8 cellular contexts compared by ENCODE assay signal in the genomic region with DNA sequence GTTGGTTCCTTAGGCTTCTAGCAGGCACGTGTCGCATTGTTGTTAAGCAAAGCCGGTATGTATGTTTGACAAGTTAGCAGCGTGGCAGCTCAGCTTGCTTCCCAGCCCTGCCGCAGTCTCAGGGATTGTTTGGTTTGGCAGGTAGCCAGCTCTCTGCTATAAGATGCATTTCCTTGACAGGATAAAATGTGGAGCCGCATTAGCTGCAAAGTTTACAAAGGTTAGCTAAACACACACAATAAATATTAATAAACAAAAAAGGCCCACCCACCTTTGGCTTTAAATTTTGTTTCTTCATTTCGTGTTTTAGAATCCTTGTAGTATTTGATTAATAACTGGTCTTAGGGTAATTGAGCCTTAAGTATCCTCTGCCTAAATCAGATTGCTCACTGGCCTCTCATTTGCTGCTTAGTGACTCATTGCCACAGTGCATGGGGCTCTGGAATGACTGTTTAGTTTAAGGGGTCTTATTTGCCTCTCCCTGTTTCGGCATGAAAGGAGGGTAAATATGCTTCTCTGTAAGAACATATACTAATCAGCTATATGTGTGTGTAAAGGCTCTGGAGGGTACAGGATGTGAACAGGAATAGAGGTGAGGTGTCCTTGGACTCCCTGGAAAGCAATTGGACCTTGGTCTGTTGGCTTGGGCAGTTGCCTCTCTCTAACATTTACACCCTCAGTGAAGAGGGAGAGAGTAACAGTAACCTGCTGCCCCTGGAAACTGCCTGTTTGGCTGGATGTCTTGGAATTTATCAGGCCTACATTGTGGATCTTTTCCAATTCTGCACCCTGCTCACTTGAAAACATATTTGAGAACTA.
DNase-seq lines count a peak whose midpoint lies in the region; ATAC-seq, FAIRE-seq and TF ChIP-seq lines count a peak whose summit lies in the region.

No MANE protein-coding gene starts in this region.

- H3K4me1 Mint-ChIP-seq in HFFc6 (ENCODE audit: low read depth): peaks cover 85% of the 10 kb centered on the region

- peak; percentile 89 for FAIRE-seq in endothelial cell of umbilical vein (lab: Jason Lieb, UNC)

- peak overlapping the region; percentile 69 for H3K27ac Mint-ChIP-seq in HFFc6

- H3K4me3 Mint-ChIP-seq in HFFc6: peak overlapping the region; percentile 64

- H3K79me2 ChIP-seq in endothelial cell of umbilical vein (ENCODE audit: control insufficient read depth, insufficient read depth, low read length): no peaks in the 10 kb centered on the region

- TF ChIP-seq CTCF in HFFc6 (IDR thresholded peaks at IDR 0.05) (no peak), endothelial cell of umbilical vein (IDR thresholded peaks at IDR 0.05; ENCODE audit: extremely low read depth in 1 of 2, insufficient read depth in 1 of 2, low read depth in 1 of 2, low read length in 2 of 2) (no peak)

- H3K9ac ChIP-seq in endothelial cell of umbilical vein (replicated peaks; ENCODE audit: extremely low read depth, insufficient read depth, low read length): no peak overlapping the region

- no peaks in the 10 kb centered on the region for H3K36me3 ChIP-seq in endothelial cell of umbilical vein (ENCODE audit: control insufficient read depth in 2 of 2, extremely low read depth in 1 of 2, insufficient read depth in 2 of 2, low read length in 2 of 2)
- H3K36me3 ChIP-seq in H7 (replicated peaks; ENCODE audit: control insufficient read depth, insufficient read depth, low read length): no peaks in the 10 kb centered on the region

- peak overlapping the region; percentile 46 for H3K27ac ChIP-seq in endothelial cell of umbilical vein (ENCODE audit: insufficient read depth, low read depth, low read length)

- ATAC-seq in HG03469 (IDR thresholded peaks at IDR 0.05; ENCODE audit: unreplicated experiment): no peak

- H3K4me1 ChIP-seq in endothelial cell of umbilical vein (ENCODE audit: control insufficient read depth, extremely low read depth, insufficient read depth, low read length): peaks cover 42% of the 10 kb centered on the region

- intact Hi-C loops in endothelial cell of umbilical vein (cut with micrococcal nuclease): loop anchor here (1.0 to 10.0 kb wide), 4 partner anchors 51 to 843 kb away; a partner anchor contains a TSS

- dilution Hi-C loops in endothelial cell of umbilical vein (cut with MboI; ENCODE audit: extremely low pct_ligation_motif_present, low sequenced_read_pairs): no loop called here

- peak; percentile 50 for DNase-seq in HFFc6
- DNase-seq in NCI-H69 (lab: John Stamatoyannopoulos, UW): peak; percentile 97
- DNase-seq in endothelial cell of umbilical vein (ENCODE audit: low read depth, low spot score): peak; percentile 96
- DNase-seq in retina: peak; percentile 42
- no peak for DNase-seq in H7
- no peak for DNase-seq in activated gamma-delta T cell treated with Interleukin-2 at 50 U/mL for 16 hours
- DNase-seq in stimulated activated naive CD4-positive, alpha-beta T cell (lab: John Stamatoyannopoulos, UW): no peak

- no peaks in the 10 kb centered on the region for H3K9me1 ChIP-seq in endothelial cell of umbilical vein (replicated peaks; ENCODE audit: control insufficient read depth, extremely low read depth, insufficient read depth, low read length)

- H4K20me1 ChIP-seq in endothelial cell of umbilical vein (replicated peaks; ENCODE audit: control insufficient read depth, extremely low read depth, insufficient read depth, low read length): no peaks in the 10 kb centered on the region

- BruUV-seq in endothelial cell of umbilical vein (replicated peaks; lab: Mats Ljungman, UMichigan): no TSS peak

- H3K9me3 ChIP-seq in endothelial cell of umbilical vein (replicated peaks; ENCODE audit: control insufficient read depth, insufficient read depth, low read length): no peaks in the 10 kb centered on the region

- peak overlapping the region; percentile 16 for H3K4me2 ChIP-seq in endothelial cell of umbilical vein (ENCODE audit: insufficient read depth, low read length)

- H2AFZ ChIP-seq in endothelial cell of umbilical vein (ENCODE audit: low read depth, low read length): no peak overlapping the region

- CTCF ChIA-PET in endothelial cell of umbilical vein (lab: Charles Lee): interaction anchor here (0.9 to 1.6 kb wide), 6 partner anchors 14 to 164 kb away, joined by 3 to 5 read pairs (median 4); no protein-coding TSS in a partner anchor

- no peak overlapping the region for H3K4me3 ChIP-seq in endothelial cell of umbilical vein (replicated peaks in 1 of 3; ENCODE audit: insufficient read depth in 1 of 3, low read depth in 1 of 3, low read length in 3 of 3)
- H3K4me3 ChIP-seq in H7 (ENCODE audit: insufficient read depth, low read depth, low read length): no peak overlapping the region

- no peaks in the 10 kb centered on the region for H3K27me3 ChIP-seq in endothelial cell of umbilical vein (ENCODE audit: control insufficient read depth in 2 of 2, insufficient read depth in 2 of 2, low read length in 2 of 2)
- no peaks in the 10 kb centered on the region; the same call in 1 of the 2 replicates for H3K27me3 ChIP-seq in H7 (ENCODE audit: control insufficient read depth, insufficient read depth, low read length)

- H3K36me3 Mint-ChIP-seq in HFFc6 (ENCODE audit: low read depth): peaks cover 9% of the 10 kb centered on the region; the same call in 1 of the 2 replicates

- POLR2A ChIA-PET in endothelial cell of umbilical vein (lab: Charles Lee): no interaction called here

- H3K9me3 Mint-ChIP-seq in HFFc6: no peaks in the 10 kb centered on the region

- no peaks in the 10 kb centered on the region for H3K27me3 Mint-ChIP-seq in HFFc6 (ENCODE audit: insufficient read depth)

- no peak for TF ChIP-seq POLR2A in endothelial cell of umbilical vein (IDR thresholded peaks at IDR 0.05; ENCODE audit: low read depth, low read length)

TF ChIP-seq in endothelial cell of umbilical vein, 7 proteins besides CTCF, POLR2A, EP300 and RAD21:
- TF ChIP-seq GATA2 (IDR thresholded peaks at IDR 0.05; ENCODE audit: insufficient read depth, insufficient read length, low read depth, low read length): peak; percentile 55
- peak; percentile 68 for TF ChIP-seq FOS (IDR thresholded peaks at IDR 0.05; ENCODE audit: borderline replicate concordance, insufficient read depth, low read length)
- no peak for TF ChIP-seq EZH2 (IDR thresholded peaks at IDR 0.05; ENCODE audit: borderline replicate concordance, low read depth, low read length, severe bottlenecking)
- TF ChIP-seq JUN (IDR thresholded peaks at IDR 0.05; ENCODE audit: borderline replicate concordance, insufficient read depth, insufficient read length, low read depth): peak; percentile 35
- TF ChIP-seq POLR2AphosphoS5 (IDR thresholded peaks at IDR 0.05; ENCODE audit: insufficient read depth, low read depth, low read length): peak; percentile 47
- TF ChIP-seq, protein P1, sequence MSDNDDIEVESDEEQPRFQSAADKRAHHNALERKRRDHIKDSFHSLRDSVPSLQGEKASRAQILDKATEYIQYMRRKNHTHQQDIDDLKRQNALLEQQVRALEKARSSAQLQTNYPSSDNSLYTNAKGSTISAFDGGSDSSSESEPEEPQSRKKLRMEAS (IDR thresholded peaks at IDR 0.05; ENCODE audit: insufficient read depth, insufficient read length): peak; percentile 94
- peak; percentile 65 for TF ChIP-seq MYC (IDR thresholded peaks at IDR 0.05; ENCODE audit: low read depth, low read length)

Comparison
In these comparisons a context has a peak if more than half of its experiments do, and no peak if none do; other contexts are left out.
1. DNase-seq: peak in HFFc6 (single experiment), NCI-H69 (single experiment), endothelial cell of umbilical vein (single experiment) and retina (single experiment); none in H7 (single experiment), activated gamma-delta T cell treated with Interleukin-2 at 50 U/mL for 16 hours (single experiment) and stimulated activated naive CD4-positive, alpha-beta T cell (0 of 6).